ENCODE assay signal across 8 cellular contexts in the genomic region with DNA sequence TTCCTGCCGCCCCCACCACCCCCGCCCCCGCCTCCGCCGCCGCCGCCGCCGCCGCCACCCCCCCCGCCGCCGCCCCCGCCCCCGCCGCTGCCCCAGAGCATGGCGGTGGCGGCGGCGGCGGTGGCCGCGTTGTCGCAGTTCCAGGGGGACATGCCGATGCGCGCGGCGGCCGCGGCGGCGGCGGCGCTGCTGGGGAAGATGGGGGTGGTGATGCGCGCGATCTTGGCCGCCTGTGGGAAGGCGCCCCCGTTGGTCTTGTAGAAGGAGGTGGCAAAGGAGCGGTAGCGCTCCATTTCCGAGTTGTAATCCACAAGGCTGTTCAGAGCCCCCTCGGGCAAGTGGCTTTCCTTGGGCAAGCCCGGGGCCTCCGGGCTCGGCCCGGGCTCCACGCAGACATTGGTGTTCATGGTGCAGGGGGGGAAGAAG. TPM values are rescaled to one million over a fixed set of nuclear protein-coding genes. Genes with fewer than 3 reads are reported as not detected.
DNase-seq lines count a peak whose midpoint lies in the region; ATAC-seq and TF ChIP-seq lines count a peak whose summit lies in the region.

No MANE protein-coding gene starts in this region.

- no peak overlapping the region for H3K27ac ChIP-seq in effector memory CD4-positive, alpha-beta T cell (ENCODE audit: insufficient read depth, low read length, poor library complexity, severe bottlenecking)

- H3K27me3 ChIP-seq in effector memory CD4-positive, alpha-beta T cell (replicated peaks; ENCODE audit: control insufficient read depth, insufficient read depth, low read length, poor library complexity, severe bottlenecking): no peaks in the 10 kb centered on the region

- H3K4me3 ChIP-seq in effector memory CD4-positive, alpha-beta T cell (ENCODE audit: insufficient read depth, low read depth, low read length, poor library complexity, severe bottlenecking): peak overlapping the region; percentile 41

- no peaks in the 10 kb centered on the region for H3K9me3 Mint-ChIP-seq in mesothelial cell of epicardium
- H3K9me3 Mint-ChIP-seq in type B pancreatic cell: no peaks in the 10 kb centered on the region

- H3K27me3 Mint-ChIP-seq in mesothelial cell of epicardium (ENCODE audit: low read depth): peaks cover 2% of the 10 kb centered on the region
- peaks cover 13% of the 10 kb centered on the region for H3K27me3 Mint-ChIP-seq in type B pancreatic cell

- peaks cover 67% of the 10 kb centered on the region for H3K4me1 Mint-ChIP-seq in mesothelial cell of epicardium
- H3K4me1 Mint-ChIP-seq in type B pancreatic cell (ENCODE audit: unreplicated experiment): peaks cover 53% of the 10 kb centered on the region

- no peaks in the 10 kb centered on the region for H3K36me3 ChIP-seq in effector memory CD4-positive, alpha-beta T cell (ENCODE audit: control insufficient read depth, insufficient read depth, low read length)

- peak overlapping the region; percentile 82 for H3K4me3 Mint-ChIP-seq in mesothelial cell of epicardium
- peak overlapping the region; percentile 95 for H3K4me3 Mint-ChIP-seq in type B pancreatic cell

- H3K4me1 ChIP-seq in effector memory CD4-positive, alpha-beta T cell (ENCODE audit: control insufficient read depth, insufficient read depth, low read length, poor library complexity, severe bottlenecking): peaks cover 15% of the 10 kb centered on the region

- H3K27ac Mint-ChIP-seq in mesothelial cell of epicardium (peak overlapping the region; percentile 85), type B pancreatic cell (no peak overlapping the region)

- DNase-seq in GM03348 (ENCODE audit: low spot score) (peak; percentile 44), HT1080 (ENCODE audit: low read depth) (peak; percentile 46), mesothelial cell of epicardium (ENCODE audit: low spot score in 2 of 2, unreplicated experiment in 2 of 2) (peak; percentile 54 to 62), type B pancreatic cell (ENCODE audit: extremely low spot score, unreplicated experiment) (peak; percentile 77), NK-92 (lab: John Stamatoyannopoulos, UW; ENCODE audit: unreplicated experiment) (no peak)
- peak; percentile 29 for DNase-seq in activated CD4-positive, CD25-positive, alpha-beta regulatory T cell treated with anti-CD3 and anti-CD28 coated beads, Interleukin-2, amount 50 U/mL, for 72 hours
- peak; percentile 13 to 42 (median 23) for DNase-seq in effector memory CD4-positive, alpha-beta T cell

- H3K36me3 Mint-ChIP-seq in mesothelial cell of epicardium (no peaks in the 10 kb centered on the region), type B pancreatic cell (no peaks in the 10 kb centered on the region)

- peak; percentile 12 for ATAC-seq in GM21390 (IDR thresholded peaks at IDR 0.05; ENCODE audit: unreplicated experiment)

- TF ChIP-seq CTCF in mesothelial cell of epicardium (IDR thresholded peaks at IDR 0.05; ENCODE audit: unreplicated experiment) (no peak), type B pancreatic cell (conservative IDR thresholded peaks at IDR 0.05) (no peak)

- H3K9me3 ChIP-seq in effector memory CD4-positive, alpha-beta T cell (ENCODE audit: control insufficient read depth, low read length): no peaks in the 10 kb centered on the region

RNA-seq across cellular contexts. Expression of a gene that starts 3.3 kb away (rescaled TPM):
- total RNA-seq in HT1080 (2014; rRNA removed; shearing (Covaris generic)): 1.4 and 1.7 TPM in 2 replicates
- 0.80 and 1.8 TPM in 2 replicates for polyA plus RNA-seq in HT1080 (2015; cell fraction: cytosol; rRNA removed)
- polyA plus RNA-seq in HT1080 (2015; cell fraction: nucleus; rRNA removed): 1.6 TPM in 2 replicates
- total RNA-seq in mesothelial cell of epicardium (4.6 to 5.1 TPM (median 5.0 TPM) in 3 replicates), type B pancreatic cell (ENCODE audit: low replicate concordance) (3.9 and 4.2 TPM in 2 replicates)
